17 cellular contexts compared by ENCODE assay signal in the genomic region with DNA sequence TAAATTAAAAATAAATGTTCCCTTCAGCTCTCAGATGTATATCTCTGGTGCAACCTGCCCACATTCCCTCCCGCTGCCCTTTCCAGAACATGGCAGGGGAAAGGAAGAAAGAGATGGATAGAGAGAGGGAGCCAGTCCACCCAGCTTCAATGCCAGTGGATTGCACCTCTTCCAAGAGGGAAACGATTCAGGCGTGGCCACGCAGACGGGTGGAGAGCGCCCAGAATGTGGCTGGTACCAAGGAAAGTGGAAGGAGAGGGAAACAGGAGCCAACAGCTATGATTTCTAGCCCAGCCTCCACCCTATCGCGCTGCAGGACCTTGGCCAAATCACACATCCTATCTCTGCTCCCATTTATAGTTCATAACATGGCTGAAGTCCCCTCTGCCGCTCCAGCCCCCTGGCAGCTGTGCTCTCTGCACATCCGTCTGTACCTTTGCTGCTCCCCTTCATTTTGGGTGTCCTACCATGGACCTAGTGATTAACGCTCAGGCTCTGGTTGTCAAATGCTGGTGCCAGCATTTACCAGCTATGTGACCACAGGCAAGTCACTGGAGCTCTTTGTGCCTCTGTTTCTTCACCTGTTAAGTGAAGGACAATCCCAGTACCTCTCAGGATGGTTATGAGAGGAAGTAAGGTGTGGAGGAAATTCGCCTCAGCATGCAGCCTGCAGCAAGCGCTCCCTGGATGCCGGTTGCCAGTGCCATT.
"Had no signal": no experiment of that assay in that cellular context is flagged by ENCODE, and none has a peak within 500 bp of the region (broad histone marks: within the 10 kb centered on the region; RNA-seq: fewer than 3 reads in every experiment).

No MANE protein-coding gene starts in this region.

- H3K36me3 ChIP-seq: pancreas had no signal

- H3K9me3 ChIP-seq: adrenal gland, gastrocnemius medialis, mucosa of descending colon, pancreas, SK-N-SH had no signal

- H3K4me3 ChIP-seq: adrenal gland, gastrocnemius medialis, heart left ventricle, mucosa of descending colon, pancreas had no signal

- ATAC-seq: activated T-helper 17 cell treated with anti-CD3 and anti-CD28 coated beads, Interleukin-2, amount 50 U/mL, for 72 hours; effector memory CD8-positive, alpha-beta T cell; gastrocnemius medialis; heart left ventricle; left colon; mucosa of descending colon; naive thymus-derived CD4-positive, alpha-beta T cell; pancreas; stimulated activated memory B cell treated with anti-CD40 and anti-IgM and Interleukin-4, amounts not matched to agents 10 μg/mL and 1 μg/mL and 100 μg/mL, for 72 hours; T-cell had no signal

- H3K4me1 ChIP-seq: adrenal gland, pancreas had no signal

- H3K4me2 ChIP-seq: SK-N-SH had no signal

- DNase-seq: activated CD4-positive, CD25-positive, alpha-beta regulatory T cell treated with anti-CD3 and anti-CD28 coated beads, Interleukin-2, amount 50 U/mL, for 72 hours; central memory CD4-positive, alpha-beta T cell; effector memory CD8-positive, alpha-beta T cell; gastrocnemius medialis; immature natural killer cell; mammary epithelial cell; mucosa of descending colon; pancreas; SK-N-SH; T-helper 9 cell had no signal

- H3K9ac ChIP-seq: SK-N-SH had no signal

- H3K27me3 ChIP-seq: adrenal gland, gastrocnemius medialis, heart left ventricle, pancreas had no signal

- H3K27ac ChIP-seq: adrenal gland, gastrocnemius medialis, heart left ventricle, pancreas had no signal
